Comparison of ENCODE assay signal across 1 cellular context in the genomic region with DNA sequence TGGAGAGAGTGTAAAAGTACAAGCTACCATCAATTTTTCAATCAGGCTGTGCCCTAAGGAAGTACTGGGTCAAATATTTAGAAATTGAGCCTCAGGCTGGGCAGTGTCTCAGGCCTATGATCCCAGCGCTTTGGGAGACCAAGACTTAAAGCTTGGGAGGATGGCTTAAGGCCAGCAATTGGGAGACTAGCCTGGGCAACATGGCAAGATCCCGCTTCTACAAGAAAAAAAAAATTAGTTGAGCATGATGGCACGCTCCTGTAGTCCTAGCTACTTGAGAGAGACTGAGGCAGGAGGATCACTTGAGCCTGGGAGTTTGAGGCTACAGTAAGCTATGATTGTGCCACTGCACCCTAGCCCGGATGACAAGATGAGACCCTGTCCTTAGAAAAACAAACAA.
TF ChIP-seq lines count a peak whose summit lies in the region.

No MANE protein-coding gene starts in this region.

TF ChIP-seq in WTC11, 78 proteins besides CTCF, POLR2A, EP300 and RAD21 (continued from another document):
- TF ChIP-seq PRDM15 (CRISPR knock-in tag; IDR thresholded peaks at IDR 0.05) (no peak), NFATC4 (CRISPR knock-in tag; IDR thresholded peaks at IDR 0.05) (no peak), ZNF219 (CRISPR knock-in tag; IDR thresholded peaks at IDR 0.05; ENCODE audit: borderline replicate concordance) (no peak), JUN (CRISPR knock-in tag; IDR thresholded peaks at IDR 0.05) (no peak), TEAD4 (CRISPR knock-in tag; IDR thresholded peaks at IDR 0.05) (no peak), CBFB (CRISPR knock-in tag; IDR thresholded peaks at IDR 0.05; ENCODE audit: low read depth) (no peak), ZNF416 (CRISPR knock-in tag; IDR thresholded peaks at IDR 0.05) (no peak), SMAD3 (CRISPR knock-in tag; IDR thresholded peaks at IDR 0.05; ENCODE audit: borderline replicate concordance) (no peak)
- TF ChIP-seq, protein P1, sequence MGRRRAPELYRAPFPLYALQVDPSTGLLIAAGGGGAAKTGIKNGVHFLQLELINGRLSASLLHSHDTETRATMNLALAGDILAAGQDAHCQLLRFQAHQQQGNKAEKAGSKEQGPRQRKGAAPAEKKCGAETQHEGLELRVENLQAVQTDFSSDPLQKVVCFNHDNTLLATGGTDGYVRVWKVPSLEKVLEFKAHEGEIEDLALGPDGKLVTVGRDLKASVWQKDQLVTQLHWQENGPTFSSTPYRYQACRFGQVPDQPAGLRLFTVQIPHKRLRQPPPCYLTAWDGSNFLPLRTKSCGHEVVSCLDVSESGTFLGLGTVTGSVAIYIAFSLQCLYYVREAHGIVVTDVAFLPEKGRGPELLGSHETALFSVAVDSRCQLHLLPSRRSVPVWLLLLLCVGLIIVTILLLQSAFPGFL (CRISPR knock-in tag; IDR thresholded peaks at IDR 0.05; ENCODE audit: borderline replicate concordance), result no peak
- TF ChIP-seq, protein P2, sequence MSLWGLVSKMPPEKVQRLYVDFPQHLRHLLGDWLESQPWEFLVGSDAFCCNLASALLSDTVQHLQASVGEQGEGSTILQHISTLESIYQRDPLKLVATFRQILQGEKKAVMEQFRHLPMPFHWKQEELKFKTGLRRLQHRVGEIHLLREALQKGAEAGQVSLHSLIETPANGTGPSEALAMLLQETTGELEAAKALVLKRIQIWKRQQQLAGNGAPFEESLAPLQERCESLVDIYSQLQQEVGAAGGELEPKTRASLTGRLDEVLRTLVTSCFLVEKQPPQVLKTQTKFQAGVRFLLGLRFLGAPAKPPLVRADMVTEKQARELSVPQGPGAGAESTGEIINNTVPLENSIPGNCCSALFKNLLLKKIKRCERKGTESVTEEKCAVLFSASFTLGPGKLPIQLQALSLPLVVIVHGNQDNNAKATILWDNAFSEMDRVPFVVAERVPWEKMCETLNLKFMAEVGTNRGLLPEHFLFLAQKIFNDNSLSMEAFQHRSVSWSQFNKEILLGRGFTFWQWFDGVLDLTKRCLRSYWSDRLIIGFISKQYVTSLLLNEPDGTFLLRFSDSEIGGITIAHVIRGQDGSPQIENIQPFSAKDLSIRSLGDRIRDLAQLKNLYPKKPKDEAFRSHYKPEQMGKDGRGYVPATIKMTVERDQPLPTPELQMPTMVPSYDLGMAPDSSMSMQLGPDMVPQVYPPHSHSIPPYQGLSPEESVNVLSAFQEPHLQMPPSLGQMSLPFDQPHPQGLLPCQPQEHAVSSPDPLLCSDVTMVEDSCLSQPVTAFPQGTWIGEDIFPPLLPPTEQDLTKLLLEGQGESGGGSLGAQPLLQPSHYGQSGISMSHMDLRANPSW (CRISPR knock-in tag; conservative IDR thresholded peaks at IDR 0.05; ENCODE audit: low read depth), result no peak
- TF ChIP-seq, protein P3, sequence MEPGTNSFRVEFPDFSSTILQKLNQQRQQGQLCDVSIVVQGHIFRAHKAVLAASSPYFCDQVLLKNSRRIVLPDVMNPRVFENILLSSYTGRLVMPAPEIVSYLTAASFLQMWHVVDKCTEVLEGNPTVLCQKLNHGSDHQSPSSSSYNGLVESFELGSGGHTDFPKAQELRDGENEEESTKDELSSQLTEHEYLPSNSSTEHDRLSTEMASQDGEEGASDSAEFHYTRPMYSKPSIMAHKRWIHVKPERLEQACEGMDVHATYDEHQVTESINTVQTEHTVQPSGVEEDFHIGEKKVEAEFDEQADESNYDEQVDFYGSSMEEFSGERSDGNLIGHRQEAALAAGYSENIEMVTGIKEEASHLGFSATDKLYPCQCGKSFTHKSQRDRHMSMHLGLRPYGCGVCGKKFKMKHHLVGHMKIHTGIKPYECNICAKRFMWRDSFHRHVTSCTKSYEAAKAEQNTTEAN (CRISPR knock-in tag; IDR thresholded peaks at IDR 0.05), result no peak
